ENCODE assay signal across 13 cellular contexts in genomic region chr22:20807315-20807752, GRCh38. TPM values are rescaled to one million over a fixed set of nuclear protein-coding genes. Genes with fewer than 3 reads are reported as not detected.
DNase-seq lines count a peak whose midpoint lies in the region; ATAC-seq, FAIRE-seq and TF ChIP-seq lines count a peak whose summit lies in the region.
"Had no signal": no experiment of that assay in that cellular context is flagged by ENCODE, and none has a peak within 500 bp of the region (broad histone marks: within the 10 kb centered on the region; RNA-seq: fewer than 3 reads in every experiment).

No MANE protein-coding gene starts in this region.

- H4K20me1 ChIP-seq in hepatocyte (ENCODE audit: insufficient read depth, poor library complexity, severe bottlenecking): no peaks in the 10 kb centered on the region

- H3K27ac ChIP-seq in breast epithelium: no peak overlapping the region
- no peak overlapping the region for H3K27ac ChIP-seq in hepatocyte
- H3K27ac ChIP-seq: BLaER1 had no signal

- H3K4me1 Mint-ChIP-seq in MCF 10A (ENCODE audit: insufficient read depth, unreplicated experiment): peaks cover 16% of the 10 kb centered on the region

- no peak overlapping the region for H3K4me2 ChIP-seq in hepatocyte

- no peaks in the 10 kb centered on the region for H3K9me3 Mint-ChIP-seq in MCF 10A (ENCODE audit: unreplicated experiment)

- no peaks in the 10 kb centered on the region for H3K27me3 Mint-ChIP-seq in MCF 10A (ENCODE audit: insufficient read depth, unreplicated experiment)

- peaks cover 82% of the 10 kb centered on the region for H3K36me3 Mint-ChIP-seq in MCF 10A (ENCODE audit: insufficient read depth, unreplicated experiment)

- POLR2A ChIA-PET in MCF 10A (lab: Yijun Ruan, JAX): no interaction called here

- H3K9me3 ChIP-seq in breast epithelium (no peaks in the 10 kb centered on the region), hepatocyte (ENCODE audit: low read depth) (no peaks in the 10 kb centered on the region)
- H3K9me3 ChIP-seq: BLaER1 had no signal

- no peak for ATAC-seq in GM18858 (IDR thresholded peaks at IDR 0.05; ENCODE audit: unreplicated experiment)

- H3K27me3 ChIP-seq in breast epithelium (no peaks in the 10 kb centered on the region), hepatocyte (no peaks in the 10 kb centered on the region)
- H3K27me3 ChIP-seq: BLaER1 had no signal

- H3K27ac Mint-ChIP-seq in MCF 10A (ENCODE audit: low read depth, unreplicated experiment): no peak overlapping the region

- no peaks in the 10 kb centered on the region for H3K79me2 ChIP-seq in hepatocyte

- peak; percentile 79 for DNase-seq in MCF 10A (ENCODE audit: unreplicated experiment)
- DNase-seq in breast epithelium (ENCODE audit: low spot score in 2 of 2): no peak
- peak; percentile 97 for DNase-seq in amniotic epithelial cell (ENCODE audit: low read depth)
- peak; percentile 49 for DNase-seq in hepatocyte (ENCODE audit: low spot score)
- peak; percentile 70 for DNase-seq in urothelium cell line (ENCODE audit: low spot score)
- DNase-seq in activated naive CD4-positive, alpha-beta T cell treated with Interleukin-2 at 50 U/mL for 16 hours: no peak
- no peak for DNase-seq in SIG-M5 (lab: John Stamatoyannopoulos, UW)
- DNase-seq: activated naive CD4-positive, alpha-beta T cell treated with anti-CD3 and anti-CD28 coated beads, Interleukin-2, amount 50 U/mL, for 16 hours; NCI-H1930; stimulated activated naive CD4-positive, alpha-beta T cell had no signal

- H3K4me3 ChIP-seq in breast epithelium: no peak overlapping the region
- no peak overlapping the region for H3K4me3 ChIP-seq in hepatocyte
- H3K4me3 ChIP-seq: BLaER1 had no signal

- no TSS peak for BruUV-seq in MCF 10A (replicated peaks; lab: Mats Ljungman, UMichigan)

- peak; percentile 93 for FAIRE-seq in urothelium cell line (lab: Jason Lieb, UNC)

- H3K4me1 ChIP-seq in breast epithelium (no peaks in the 10 kb centered on the region), hepatocyte (ENCODE audit: insufficient read depth) (no peaks in the 10 kb centered on the region)

- no peak overlapping the region for H2AFZ ChIP-seq in hepatocyte

- no peak for TF ChIP-seq POLR2A in breast epithelium (IDR thresholded peaks at IDR 0.05)

- H3K36me3 ChIP-seq in breast epithelium (peaks cover 4% of the 10 kb centered on the region), hepatocyte (replicated peaks; ENCODE audit: insufficient read depth, low read depth) (no peaks in the 10 kb centered on the region)

- TF ChIP-seq CTCF in MCF 10A (IDR thresholded peaks at IDR 0.05; ENCODE audit: unreplicated experiment) (no peak), breast epithelium (IDR thresholded peaks at IDR 0.05) (no peak), hepatocyte (IDR thresholded peaks at IDR 0.05; ENCODE audit: poor library complexity) (no peak)

- intact Hi-C loops in MCF 10A (cut with micrococcal nuclease) (no loop called here), breast epithelium (cut with DNase I; ENCODE audit: low total_unique reads) (no loop called here)

- WGBS in hepatocyte (ENCODE audit: low lambda C conversion rate, missing lambda C conversion rate): 89% methylated on average over 4 of the region's 4 CpGs

- CTCF ChIA-PET in MCF 10A (lab: Yijun Ruan, JAX): no interaction called here

- no peak overlapping the region for H3K4me3 Mint-ChIP-seq in MCF 10A (ENCODE audit: unreplicated experiment)

- no peaks in the 10 kb centered on the region for H3K9me2 ChIP-seq in hepatocyte (replicated peaks; ENCODE audit: insufficient read depth)

RNA-seq across cellular contexts. Expression of gene SERPIND1, which starts 33.4 kb away (rescaled TPM):
- total RNA-seq in MCF 10A (2022) (not detected in 2 replicates), breast epithelium (under 1 TPM in 1 of 3 donors, not detected in 2; 0.29 TPM), hepatocyte (50.9 and 58.2 TPM in 2 replicates)
- 30.4 and 56.8 TPM in 2 replicates for polyA plus RNA-seq in hepatocyte
- total RNA-seq: T-helper 2 cell treated with Interferon-gamma antibody and Interleukin-4, amounts not matched to agents 100 ng/mL and 5 ng/mL, for 36 hours had no signal

RNA-seq across cellular contexts. Expression of gene PI4KA, which starts 51.3 kb away (rescaled TPM):
- total RNA-seq in MCF 10A (2022): 39.0 and 41.3 TPM in 2 replicates
- 100 to 1,000 TPM in 1 of 3 donors, 10 to 100 TPM in 2; 62.7 to 103 (median 73.5) TPM for total RNA-seq in breast epithelium
- total RNA-seq in hepatocyte: 59.1 and 62.2 TPM in 2 replicates
- 75.7 and 80.5 TPM in 2 replicates for polyA plus RNA-seq in hepatocyte

RNA-seq across cellular contexts. Expression of gene SNAP29, which starts 51.5 kb away (rescaled TPM):
- 28.7 and 39.0 TPM in 2 replicates for total RNA-seq in MCF 10A (2022)
- 10 to 100 TPM; 17.7 to 28.2 (median 22.5) TPM for total RNA-seq in breast epithelium
- 14.5 and 15.7 TPM in 2 replicates for total RNA-seq in hepatocyte
- polyA plus RNA-seq in hepatocyte: 34.3 and 41.0 TPM in 2 replicates

Comparison
In these comparisons a context has a peak if more than half of its experiments do, and no peak if none do; other contexts are left out.
1. DNase-seq: peak in MCF 10A (single experiment), amniotic epithelial cell (single experiment), hepatocyte (single experiment) and urothelium cell line (single experiment); none in breast epithelium (0 of 2), activated naive CD4-positive, alpha-beta T cell treated with Interleukin-2 at 50 U/mL for 16 hours (single experiment) and SIG-M5 (single experiment).
2. RNA of gene SERPIND1, which starts 33.4 kb away (total RNA-seq): 50.9 to 58.2 TPM in hepatocyte; not detected in MCF 10A and 0.29 TPM in breast epithelium; every median in the first group is over 10 times any median in the second.